Comparison of ENCODE assay signal across 3 cellular contexts in genomic region chr9:121550041-121550440, GRCh38.
TF ChIP-seq lines count a peak whose summit lies in the region.

No MANE protein-coding gene starts in this region.

TF ChIP-seq in GM23338, 12 proteins besides CTCF, POLR2A, EP300 and RAD21 (continued from another document):
- TF ChIP-seq ZNF462 (CRISPR knock-in tag; IDR thresholded peaks at IDR 0.05) = no peak
- TF ChIP-seq ZNF114 (CRISPR knock-in tag; IDR thresholded peaks at IDR 0.05) = no peak
- TF ChIP-seq ETS1 (IDR thresholded peaks at IDR 0.05) = no peak
- no peak for TF ChIP-seq NANOG (IDR thresholded peaks at IDR 0.05; ENCODE audit: borderline replicate concordance)
- TF ChIP-seq POLR2AphosphoS5 (IDR thresholded peaks at IDR 0.05; ENCODE audit: low read depth) = no peak

TF ChIP-seq in WTC11, 78 proteins besides CTCF, POLR2A, EP300 and RAD21 (continued from another document):
- TF ChIP-seq ZMAT4 (CRISPR knock-in tag; IDR thresholded peaks at IDR 0.05) (no peak), MLX (CRISPR knock-in tag; IDR thresholded peaks at IDR 0.05) (no peak), SP1 (CRISPR knock-in tag; conservative IDR thresholded peaks at IDR 0.05) (no peak), STAT6 (CRISPR knock-in tag; conservative IDR thresholded peaks at IDR 0.05; ENCODE audit: low read depth) (no peak), PRRX2 (CRISPR knock-in tag; IDR thresholded peaks at IDR 0.05) (no peak), CREB1 (CRISPR knock-in tag; IDR thresholded peaks at IDR 0.05) (no peak), HMGXB4 (CRISPR knock-in tag; IDR thresholded peaks at IDR 0.05) (no peak), E2F5 (CRISPR knock-in tag; IDR thresholded peaks at IDR 0.05) (no peak), FOXJ3 (CRISPR knock-in tag; IDR thresholded peaks at IDR 0.05; ENCODE audit: borderline replicate concordance) (no peak), ATF2 (CRISPR knock-in tag; IDR thresholded peaks at IDR 0.05; ENCODE audit: borderline replicate concordance, low read depth) (no peak)
TF ChIP-seq in WTC11: peak in this region for 0.

TF ChIP-seq in neural cell, 6 proteins besides CTCF, POLR2A, EP300 and RAD21:
- TF ChIP-seq REST (IDR thresholded peaks at IDR 0.05; ENCODE audit: borderline replicate concordance) (no peak), POLR2AphosphoS5 (IDR thresholded peaks at IDR 0.05) (no peak), SMC3 (conservative IDR thresholded peaks at IDR 0.05; ENCODE audit: poor library complexity) (no peak), TAF1 (IDR thresholded peaks at IDR 0.05; ENCODE audit: low read depth) (no peak), MXI1 (conservative IDR thresholded peaks at IDR 0.05; ENCODE audit: poor library complexity, severe bottlenecking) (no peak), EZH2 (IDR thresholded peaks at IDR 0.05; ENCODE audit: borderline replicate concordance, insufficient read depth, low read length, poor library complexity, severe bottlenecking) (no peak)
